ENCODE assay signal across 27 cellular contexts in the genomic region with DNA sequence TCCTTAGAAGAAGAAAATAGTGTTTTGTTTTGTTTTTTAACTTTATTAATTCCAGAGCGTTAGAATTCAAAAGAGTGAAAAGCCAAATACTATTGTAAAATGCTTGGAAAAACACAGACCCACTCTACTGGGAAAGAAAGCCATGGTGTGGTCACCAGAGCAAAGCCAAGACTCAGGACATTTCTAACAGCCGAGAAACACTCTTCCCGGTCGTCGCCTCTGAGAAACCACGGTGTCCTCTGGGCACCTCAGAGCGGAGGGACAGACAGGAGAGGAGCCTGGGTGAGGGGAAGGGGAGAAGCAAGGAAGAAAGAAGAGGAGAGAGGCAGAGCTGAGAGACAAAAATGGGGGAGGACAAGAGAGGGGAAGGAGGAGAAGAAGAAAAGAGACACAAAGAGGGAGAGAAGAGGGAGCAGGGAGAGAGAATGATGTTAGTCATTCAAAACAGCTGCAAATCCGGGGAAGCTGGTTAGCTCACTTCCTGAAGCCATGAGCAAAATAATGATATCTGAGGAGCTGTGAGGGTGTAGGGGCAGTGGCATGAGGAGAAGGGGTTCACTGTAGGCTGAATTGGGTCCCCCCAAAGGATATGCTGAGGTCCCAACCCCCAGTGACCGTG. TPM values are rescaled to one million over a fixed set of nuclear protein-coding genes. Genes with fewer than 3 reads are reported as not detected.
A peak's percentile ranks its signal among the peaks of the same experiment; 100 is the strongest.
DNase-seq lines count a peak whose midpoint lies in the region; ATAC-seq and TF ChIP-seq lines count a peak whose summit lies in the region.
"Had no signal": no experiment of that assay in that cellular context is flagged by ENCODE, and none has a peak within 500 bp of the region (broad histone marks: within the 10 kb centered on the region; RNA-seq: fewer than 3 reads in every experiment).

No MANE protein-coding gene starts in this region.

- DNase-seq in ELR (ENCODE audit: low read depth) (peak; percentile 29), T-helper 17 cell (no peak), iris pigment epithelial cell (ENCODE audit: low read depth) (peak; percentile 30), sciatic nerve (ENCODE audit: low spot score) (peak; percentile 32), NCI-H2029 treated with DMSO at 0.1 percent for 48 hours (lab: John Stamatoyannopoulos, UW) (no peak), endothelial cell (ENCODE audit: low spot score) (no peak)
- no peak for DNase-seq in activated T-helper 2 cell treated with anti-CD3 and anti-CD28 coated beads, Interferon-gamma antibody, Interleukin-2, Interleukin-4, amounts not matched to agents 10 μg/mL and 5 μg/mL and 100 μg/mL, durations not matched to agents 14 hours and 24 hours and 36 hours (ENCODE audit: low spot score)
- DNase-seq: activated naive CD4-positive, alpha-beta T cell treated with anti-CD3 and anti-CD28 coated beads, Interleukin-2, amount 10 ng/mL, durations not matched to agents 7 days and 5 days; amygdala; CD8-positive, alpha-beta memory T cell; DMS53; GDM1; kidney; lower lobe of right lung; NCI-H1105; NCI-H1930; NCI-H2227 treated with DMSO at 0.1 percent for 48 hours; NCI-H69; occipital lobe; stimulated activated naive CD8-positive, alpha-beta T cell treated with anti-CD3 and anti-CD28 coated beads, Interleukin-15, amount 100 ng/mL, for 72 hours; T-helper 1 cell; transverse colon had no signal

- ATAC-seq in T-helper 17 cell = no peak
- ATAC-seq in sciatic nerve = no peak
- ATAC-seq in GM19351 (IDR thresholded peaks at IDR 0.05; ENCODE audit: unreplicated experiment) = no peak
- ATAC-seq: A549; lower lobe of right lung; stimulated activated naive CD8-positive, alpha-beta T cell treated with anti-CD3 and anti-CD28 coated beads, Interleukin-15, amount 100 ng/mL, for 72 hours had no signal

- peaks cover 35% of the 10 kb centered on the region for H3K27me3 Mint-ChIP-seq in T-helper 17 cell
- peaks cover 3% of the 10 kb centered on the region for H3K27me3 Mint-ChIP-seq in activated T-helper 2 cell treated with anti-CD3 and anti-CD28 coated beads, Interferon-gamma antibody, Interleukin-2, Interleukin-4, amounts not matched to agents 10 μg/mL and 5 μg/mL and 100 μg/mL, durations not matched to agents 14 hours and 24 hours and 36 hours (ENCODE audit: low read depth)
- peaks cover 5% of the 10 kb centered on the region for H3K27me3 Mint-ChIP-seq in endothelial cell (ENCODE audit: unreplicated experiment)

- intact Hi-C loops in sciatic nerve (cut with DNase I) = no loop called here
- intact Hi-C loops in activated T-helper 2 cell treated with anti-CD3 and anti-CD28 coated beads, Interferon-gamma antibody, Interleukin-2, Interleukin-4, amounts not matched to agents 10 μg/mL and 5 μg/mL and 100 μg/mL, durations not matched to agents 14 hours and 24 hours and 36 hours (cut with micrococcal nuclease) = no loop called here

- TF ChIP-seq CTCF in endothelial cell (IDR thresholded peaks at IDR 0.05; ENCODE audit: unreplicated experiment) = no peak

- no peaks in the 10 kb centered on the region for H3K9me3 Mint-ChIP-seq in activated T-helper 2 cell treated with anti-CD3 and anti-CD28 coated beads, Interferon-gamma antibody, Interleukin-2, Interleukin-4, amounts not matched to agents 10 μg/mL and 5 μg/mL and 100 μg/mL, durations not matched to agents 14 hours and 24 hours and 36 hours
- no peaks in the 10 kb centered on the region for H3K9me3 Mint-ChIP-seq in endothelial cell (ENCODE audit: unreplicated experiment)
- H3K9me3 Mint-ChIP-seq: activated naive CD4-positive, alpha-beta T cell treated with anti-CD3 and anti-CD28 coated beads, Interleukin-2, amount 10 ng/mL, durations not matched to agents 7 days and 5 days; CD8-positive, alpha-beta memory T cell; stimulated activated naive CD8-positive, alpha-beta T cell treated with anti-CD3 and anti-CD28 coated beads, Interleukin-15, amount 100 ng/mL, for 72 hours had no signal

- H3K4me1 Mint-ChIP-seq in T-helper 17 cell = peaks cover 6% of the 10 kb centered on the region
- H3K4me1 Mint-ChIP-seq in activated T-helper 2 cell treated with anti-CD3 and anti-CD28 coated beads, Interferon-gamma antibody, Interleukin-2, Interleukin-4, amounts not matched to agents 10 μg/mL and 5 μg/mL and 100 μg/mL, durations not matched to agents 14 hours and 24 hours and 36 hours (ENCODE audit: low read depth) = peaks cover 6% of the 10 kb centered on the region
- peaks cover 3% of the 10 kb centered on the region for H3K4me1 Mint-ChIP-seq in endothelial cell (ENCODE audit: unreplicated experiment)
- H3K4me1 Mint-ChIP-seq: activated naive CD4-positive, alpha-beta T cell treated with anti-CD3 and anti-CD28 coated beads, Interleukin-2, amount 10 ng/mL, durations not matched to agents 7 days and 5 days; CD8-positive, alpha-beta memory T cell; stimulated activated naive CD8-positive, alpha-beta T cell treated with anti-CD3 and anti-CD28 coated beads, Interleukin-15, amount 100 ng/mL, for 72 hours had no signal

- no peaks in the 10 kb centered on the region for H3K36me3 Mint-ChIP-seq in T-helper 17 cell (ENCODE audit: low read depth)
- H3K36me3 Mint-ChIP-seq in activated T-helper 2 cell treated with anti-CD3 and anti-CD28 coated beads, Interferon-gamma antibody, Interleukin-2, Interleukin-4, amounts not matched to agents 10 μg/mL and 5 μg/mL and 100 μg/mL, durations not matched to agents 14 hours and 24 hours and 36 hours (ENCODE audit: low read depth) = no peaks in the 10 kb centered on the region
- H3K36me3 Mint-ChIP-seq in endothelial cell (ENCODE audit: low read depth, unreplicated experiment) = no peaks in the 10 kb centered on the region
- H3K36me3 Mint-ChIP-seq: activated naive CD4-positive, alpha-beta T cell treated with anti-CD3 and anti-CD28 coated beads, Interleukin-2, amount 10 ng/mL, durations not matched to agents 7 days and 5 days; CD8-positive, alpha-beta memory T cell had no signal

- H3K4me3 Mint-ChIP-seq in T-helper 17 cell (no peak overlapping the region), endothelial cell (ENCODE audit: unreplicated experiment) (no peak overlapping the region)
- H3K4me3 Mint-ChIP-seq in activated T-helper 2 cell treated with anti-CD3 and anti-CD28 coated beads, Interferon-gamma antibody, Interleukin-2, Interleukin-4, amounts not matched to agents 10 μg/mL and 5 μg/mL and 100 μg/mL, durations not matched to agents 14 hours and 24 hours and 36 hours (ENCODE audit: low read depth) = no peak overlapping the region
- H3K4me3 Mint-ChIP-seq: activated naive CD4-positive, alpha-beta T cell treated with anti-CD3 and anti-CD28 coated beads, Interleukin-2, amount 10 ng/mL, durations not matched to agents 7 days and 5 days; CD8-positive, alpha-beta memory T cell; stimulated activated naive CD8-positive, alpha-beta T cell treated with anti-CD3 and anti-CD28 coated beads, Interleukin-15, amount 100 ng/mL, for 72 hours had no signal

- H3K27ac Mint-ChIP-seq in T-helper 17 cell (peak overlapping the region; percentile 37), endothelial cell (ENCODE audit: unreplicated experiment) (no peak overlapping the region)
- H3K27ac Mint-ChIP-seq in activated T-helper 2 cell treated with anti-CD3 and anti-CD28 coated beads, Interferon-gamma antibody, Interleukin-2, Interleukin-4, amounts not matched to agents 10 μg/mL and 5 μg/mL and 100 μg/mL, durations not matched to agents 14 hours and 24 hours and 36 hours = no peak overlapping the region
- H3K27ac Mint-ChIP-seq: activated naive CD4-positive, alpha-beta T cell treated with anti-CD3 and anti-CD28 coated beads, Interleukin-2, amount 10 ng/mL, durations not matched to agents 7 days and 5 days; stimulated activated naive CD8-positive, alpha-beta T cell treated with anti-CD3 and anti-CD28 coated beads, Interleukin-15, amount 100 ng/mL, for 72 hours had no signal

- H3K9me3 ChIP-seq in T-helper 17 cell (ENCODE audit: control insufficient read depth, low read length, poor library complexity, severe bottlenecking) = no peaks in the 10 kb centered on the region
- H3K9me3 ChIP-seq: A549, lower lobe of right lung, transverse colon had no signal

RNA-seq across cellular contexts. Expression of gene DMRTB1, which starts 58.3 kb away (rescaled TPM):
- not detected for total RNA-seq in T-helper 17 cell
- total RNA-seq in sciatic nerve = not detected
- total RNA-seq in activated T-helper 2 cell treated with anti-CD3 and anti-CD28 coated beads, Interferon-gamma antibody, Interleukin-2, Interleukin-4, amounts not matched to agents 10 μg/mL and 5 μg/mL and 100 μg/mL, durations not matched to agents 14 hours and 24 hours and 36 hours = not detected in 2 replicates
- not detected for total RNA-seq in endothelial cell (ENCODE audit: unreplicated experiment)
- total RNA-seq: bronchial epithelial cell; CD8-positive, alpha-beta memory T cell; H4; kidney; lower lobe of right lung; occipital lobe; SK-MEL-5; transverse colon had no signal

Comparison
In these comparisons a context has a peak if more than half of its experiments do, and no peak if none do; other contexts are left out.
1. DNase-seq: peak in ELR (single experiment), iris pigment epithelial cell (single experiment) and sciatic nerve (single experiment); none in T-helper 17 cell (0 of 3), NCI-H2029 treated with DMSO at 0.1 percent for 48 hours (single experiment), activated T-helper 2 cell treated with anti-CD3 and anti-CD28 coated beads, Interferon-gamma antibody, Interleukin-2, Interleukin-4, amounts not matched to agents 10 μg/mL and 5 μg/mL and 100 μg/mL, durations not matched to agents 14 hours and 24 hours and 36 hours (single experiment) and endothelial cell (single experiment).